ENCODE assay signal across 8 cellular contexts in the genomic region with DNA sequence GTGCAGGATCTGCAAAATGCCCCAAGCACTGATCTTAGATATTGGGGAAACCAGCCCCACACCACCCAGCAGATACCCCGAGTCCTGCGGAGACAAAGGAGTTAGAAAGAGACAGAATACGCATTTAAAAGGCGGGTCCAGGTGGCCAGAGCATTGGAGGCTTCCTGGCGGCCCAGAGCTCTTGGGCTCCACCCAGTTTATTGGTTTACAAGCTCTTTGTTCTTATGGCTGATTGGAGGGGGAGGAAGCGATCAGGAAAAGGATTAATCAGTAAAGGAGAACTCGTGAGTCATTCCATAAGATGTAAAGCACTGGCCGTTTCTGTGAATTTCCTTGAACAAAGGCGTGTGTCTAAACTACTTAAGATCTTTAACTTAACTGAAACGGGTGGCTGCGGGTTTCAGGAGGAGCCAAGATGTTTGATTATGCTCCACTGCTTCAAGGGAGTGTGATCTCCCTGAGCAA. TPM values are rescaled to one million over a fixed set of nuclear protein-coding genes. Genes with fewer than 3 reads are reported as not detected.
DNase-seq lines count a peak whose midpoint lies in the region; ATAC-seq and TF ChIP-seq lines count a peak whose summit lies in the region.

No MANE protein-coding gene starts in this region.

- no peaks in the 10 kb centered on the region for H3K27me3 ChIP-seq in CD4-positive, CD25-positive, alpha-beta regulatory T cell (ENCODE audit: control insufficient read depth, insufficient read depth, low read length)
- H3K27me3 ChIP-seq in HUES64 (ENCODE audit: insufficient read depth, low read length) (no peaks in the 10 kb centered on the region), hepatocyte (no peaks in the 10 kb centered on the region), gastrocnemius medialis (no peaks in the 10 kb centered on the region)

- peaks cover 0 to 29% (median 12%) of the 10 kb centered on the region in 7 donors for H3K9me3 Mint-ChIP-seq in CD4-positive, CD25-positive, alpha-beta regulatory T cell

- in situ Hi-C loops in gastrocnemius medialis (cut with MboI; ENCODE audit: low sequenced_read_pairs in 4 of 4): no loop called here

- peak overlapping the region; percentile 91 to 95 (median 94) for H3K4me3 Mint-ChIP-seq in CD4-positive, CD25-positive, alpha-beta regulatory T cell

- H2AFZ ChIP-seq in hepatocyte: no peak overlapping the region

- ATAC-seq in CD4-positive, CD25-positive, alpha-beta regulatory T cell (ENCODE audit: low read depth in 2 of 2): no peak
- no peak for ATAC-seq in gastrocnemius medialis
- no peak for ATAC-seq in HG03571 (IDR thresholded peaks at IDR 0.05; ENCODE audit: unreplicated experiment)
- no peak for ATAC-seq in GM18907 (IDR thresholded peaks at IDR 0.05; ENCODE audit: unreplicated experiment)
- no peak for ATAC-seq in GM19351 (IDR thresholded peaks at IDR 0.05; ENCODE audit: unreplicated experiment)

- peak overlapping the region; percentile 90 for H3K9ac ChIP-seq in HUES64 (ENCODE audit: low read depth, low read length)

- TF ChIP-seq CTCF in hepatocyte (IDR thresholded peaks at IDR 0.05; ENCODE audit: poor library complexity) (no peak), gastrocnemius medialis (IDR thresholded peaks at IDR 0.05 in 4 of 5, conservative IDR thresholded peaks at IDR 0.05 in 1 of 5) (no peak)

- peak overlapping the region; percentile 89 for H3K27ac ChIP-seq in CD4-positive, CD25-positive, alpha-beta regulatory T cell (ENCODE audit: insufficient read depth, low read length, poor library complexity, severe bottlenecking)
- H3K27ac ChIP-seq in HUES64 (ENCODE audit: low read depth, low read length) (peak overlapping the region; percentile 94), hepatocyte (peak overlapping the region; percentile 97), gastrocnemius medialis (peak overlapping the region in 3 of 4 donors; percentile 72 to 85 (median 80))

- H3K9me3 ChIP-seq in CD4-positive, CD25-positive, alpha-beta regulatory T cell (ENCODE audit: control insufficient read depth in 2 of 2, low read length in 2 of 2): peaks cover 9 to 10% of the 10 kb centered on the region in 2 experiments
- H3K9me3 ChIP-seq in HUES64 (ENCODE audit: insufficient read depth, low read depth, low read length) (no peaks in the 10 kb centered on the region), hepatocyte (ENCODE audit: low read depth) (no peaks in the 10 kb centered on the region), gastrocnemius medialis (no peaks in the 10 kb centered on the region)

- TF ChIP-seq POLR2A in gastrocnemius medialis (IDR thresholded peaks at IDR 0.05): no peak

- 23% methylated on average over 11 of the region's 11 CpGs for WGBS in HUES64
- 3% methylated on average over 11 of the region's 11 CpGs for WGBS in hepatocyte (ENCODE audit: low lambda C conversion rate, missing lambda C conversion rate)

- H3K4me1 ChIP-seq in CD4-positive, CD25-positive, alpha-beta regulatory T cell (ENCODE audit: control insufficient read depth, insufficient read depth, low read length, poor library complexity, severe bottlenecking): peaks cover 15% of the 10 kb centered on the region
- H3K4me1 ChIP-seq in HUES64 (ENCODE audit: insufficient read depth, low read length) (peaks cover 10% of the 10 kb centered on the region; the same call in 1 of the 2 replicates), hepatocyte (ENCODE audit: insufficient read depth) (peaks cover 20% of the 10 kb centered on the region), gastrocnemius medialis (peaks cover 5 to 12% of the 10 kb centered on the region in 2 donors)

- H3K27ac Mint-ChIP-seq in CD4-positive, CD25-positive, alpha-beta regulatory T cell: peak overlapping the region; percentile 84 to 98 (median 97)

- peak in 2 of 3 donors; percentile 4 to 27 for DNase-seq in CD4-positive, CD25-positive, alpha-beta regulatory T cell
- DNase-seq in activated T-cell treated with anti-CD3 and anti-CD28 coated beads, Interleukin-2, amount 50 U/mL, for 48 hours: peak; percentile 27 to 28
- DNase-seq in hepatocyte (ENCODE audit: low spot score) (peak; percentile 85), gastrocnemius medialis (no peak)

- intact Hi-C loops in gastrocnemius medialis (cut with DNase I; ENCODE audit: low total_unique reads): no loop called here

- H3K4me3 ChIP-seq in CD4-positive, CD25-positive, alpha-beta regulatory T cell (ENCODE audit: low read depth, low read length): peak overlapping the region; percentile 92
- H3K4me3 ChIP-seq in HUES64 (ENCODE audit: low read length) (peak overlapping the region; percentile 79), hepatocyte (peak overlapping the region; percentile 90), gastrocnemius medialis (peak overlapping the region; percentile 73 to 87 (median 80))

- H3K4me1 Mint-ChIP-seq in CD4-positive, CD25-positive, alpha-beta regulatory T cell: peaks cover 17 to 38% (median 27%) of the 10 kb centered on the region in 4 donors

- no peaks in the 10 kb centered on the region for H3K27me3 Mint-ChIP-seq in CD4-positive, CD25-positive, alpha-beta regulatory T cell

- H4K20me1 ChIP-seq in hepatocyte (ENCODE audit: insufficient read depth, poor library complexity, severe bottlenecking): peaks cover 10% of the 10 kb centered on the region

- peak overlapping the region; percentile 87 for H3K4me2 ChIP-seq in hepatocyte

- H3K36me3 ChIP-seq in CD4-positive, CD25-positive, alpha-beta regulatory T cell (ENCODE audit: control insufficient read depth, insufficient read depth, low read length): peaks cover 24% of the 10 kb centered on the region
- H3K36me3 ChIP-seq in HUES64 (ENCODE audit: insufficient read depth, low read length): peaks cover 38% of the 10 kb centered on the region
- no peaks in the 10 kb centered on the region for H3K36me3 ChIP-seq in hepatocyte (replicated peaks; ENCODE audit: insufficient read depth, low read depth)
- H3K36me3 ChIP-seq in gastrocnemius medialis: peaks cover 0 to 15% of the 10 kb centered on the region in 2 donors

- H3K9me2 ChIP-seq in hepatocyte (replicated peaks; ENCODE audit: insufficient read depth): no peaks in the 10 kb centered on the region

- peaks cover 77% of the 10 kb centered on the region for H3K79me2 ChIP-seq in hepatocyte

- peaks cover 37% of the 10 kb centered on the region for H3K36me3 Mint-ChIP-seq in CD4-positive, CD25-positive, alpha-beta regulatory T cell

RNA-seq across cellular contexts. Expression of gene ZNF587, which starts 0.9 kb away (rescaled TPM):
- 45.3 TPM for total RNA-seq in CD4-positive, CD25-positive, alpha-beta regulatory T cell
- 1 to 10 TPM; 2.7 to 6.1 (median 3.5) TPM for polyA plus RNA-seq in CD4-positive, CD25-positive, alpha-beta regulatory T cell
- 10.7 TPM for polyA plus RNA-seq in HUES64 (2013, experiment 1 of 2)
- 11.9 TPM for polyA plus RNA-seq in HUES64 (2013, experiment 2 of 2)
- 36.8 and 60.5 TPM in 2 replicates for total RNA-seq in hepatocyte
- polyA plus RNA-seq in hepatocyte: 8.8 and 11.5 TPM in 2 replicates
- total RNA-seq in gastrocnemius medialis: 1 to 10 TPM; 4.5 to 9.0 (median 5.5) TPM

RNA-seq across cellular contexts. Expression of gene ZNF587B, which starts 20.5 kb away (rescaled TPM):
- total RNA-seq in CD4-positive, CD25-positive, alpha-beta regulatory T cell: 23.6 TPM
- polyA plus RNA-seq in CD4-positive, CD25-positive, alpha-beta regulatory T cell: 1 to 10 TPM; 1.3 to 3.4 (median 2.1) TPM
- polyA plus RNA-seq in HUES64 (2013, experiment 1 of 2): 18.8 TPM
- 19.2 TPM for polyA plus RNA-seq in HUES64 (2013, experiment 2 of 2)
- total RNA-seq in hepatocyte (13.9 and 16.8 TPM in 2 replicates), gastrocnemius medialis (1 to 10 TPM; 2.1 to 9.6 (median 6.3) TPM)
- polyA plus RNA-seq in hepatocyte: 1.8 and 6.4 TPM in 2 replicates

RNA-seq across cellular contexts. Expression of gene ZNF552, which starts 35.9 kb away (rescaled TPM):
- 16.6 TPM for total RNA-seq in CD4-positive, CD25-positive, alpha-beta regulatory T cell
- 10 to 100 TPM in 1 of 4 donors, 1 to 10 TPM in 3; 4.8 to 11.7 (median 6.8) TPM for polyA plus RNA-seq in CD4-positive, CD25-positive, alpha-beta regulatory T cell
- polyA plus RNA-seq in HUES64 (2013, experiment 1 of 2): 7.9 TPM
- 5.1 TPM for polyA plus RNA-seq in HUES64 (2013, experiment 2 of 2)
- total RNA-seq in hepatocyte (25.9 and 26.7 TPM in 2 replicates), gastrocnemius medialis (1 to 10 TPM; 1.2 to 2.3 (median 1.8) TPM)
- polyA plus RNA-seq in hepatocyte: 12.9 and 13.7 TPM in 2 replicates

RNA-seq across cellular contexts. Expression of gene ZNF814, which starts 38.3 kb away (rescaled TPM):
- total RNA-seq in CD4-positive, CD25-positive, alpha-beta regulatory T cell: 12.9 TPM
- 10 to 100 TPM in 2 of 4 donors, 1 to 10 TPM in 2; 3.1 to 13.4 (median 10.0) TPM for polyA plus RNA-seq in CD4-positive, CD25-positive, alpha-beta regulatory T cell
- 45.5 TPM for polyA plus RNA-seq in HUES64 (2013, experiment 1 of 2)
- polyA plus RNA-seq in HUES64 (2013, experiment 2 of 2): 48.6 TPM
- 11.4 and 16.1 TPM in 2 replicates for total RNA-seq in hepatocyte
- polyA plus RNA-seq in hepatocyte: 19.2 and 40.0 TPM in 2 replicates
- 10 to 100 TPM in 1 of 4 donors, 1 to 10 TPM in 3; 3.3 to 18.0 (median 4.5) TPM for total RNA-seq in gastrocnemius medialis

Comparison
In these comparisons a context has a peak if more than half of its experiments do, and no peak if none do; other contexts are left out.
1. DNase-seq: peak in CD4-positive, CD25-positive, alpha-beta regulatory T cell (2 of 3), activated T-cell treated with anti-CD3 and anti-CD28 coated beads, Interleukin-2, amount 50 U/mL, for 48 hours (2 of 2) and hepatocyte (single experiment); none in gastrocnemius medialis (0 of 2).
2. Peak in every context shown above with its lines, with median percentiles within 50 percentile points of each other: H3K27ac ChIP-seq and H3K4me3 ChIP-seq.